Comparison of ENCODE assay signal across 23 cellular contexts in genomic region chr9:138085568-138085967, GRCh38.
A peak's percentile ranks its signal among the peaks of the same experiment; 100 is the strongest.
DNase-seq lines count a peak whose midpoint lies in the region; ATAC-seq, FAIRE-seq and TF ChIP-seq lines count a peak whose summit lies in the region.
"Had no signal": no experiment of that assay in that cellular context is flagged by ENCODE, and none has a peak within 500 bp of the region (broad histone marks: within the 10 kb centered on the region; RNA-seq: fewer than 3 reads in every experiment).

No MANE protein-coding gene starts in this region.

- no peak overlapping the region for H3K27ac ChIP-seq in HepG2 (ENCODE audit: extremely low read length, insufficient read depth, low read length)
- no peak overlapping the region for H3K27ac ChIP-seq in right lobe of liver
- no peak overlapping the region for H3K27ac ChIP-seq in K562 (ENCODE audit: extremely low read depth, low read depth, low read length)
- H3K27ac ChIP-seq in osteoblast (ENCODE audit: low read depth, low read length), result no peak overlapping the region
- H3K27ac ChIP-seq: 22Rv1; A549; BLaER1 treated with 17β-estradiol and CSF1 and Interleukin-3, amounts not matched to agents 10 nM and 100 nM; C4-2B had no signal

- H3K9me1 ChIP-seq in K562 (ENCODE audit: control insufficient read depth, insufficient read depth, low read length), result no peaks in the 10 kb centered on the region

- H3K4me3 ChIP-seq in HepG2 (replicated peaks in 1 of 3; ENCODE audit: insufficient read depth in 1 of 3, low read depth in 2 of 3, low read length in 3 of 3) (no peak overlapping the region), right lobe of liver (no peak overlapping the region), K562 (no peak overlapping the region), osteoblast (ENCODE audit: insufficient read depth, low read length) (no peak overlapping the region)
- H3K4me3 ChIP-seq: A549; BLaER1 treated with 17β-estradiol and CSF1 and Interleukin-3, amounts not matched to agents 10 nM and 100 nM; GM12878 had no signal

- no peaks in the 10 kb centered on the region for H3K4me1 ChIP-seq in HepG2 (ENCODE audit: insufficient read depth, low read length)
- H3K4me1 ChIP-seq in right lobe of liver, result no peaks in the 10 kb centered on the region
- H3K4me1 ChIP-seq in K562 (replicated peaks in 1 of 2; ENCODE audit: control insufficient read depth in 2 of 2, insufficient read depth in 2 of 2, low read length in 2 of 2), result no peaks in the 10 kb centered on the region
- H3K4me1 ChIP-seq in osteoblast (ENCODE audit: insufficient read depth, low read length), result no peaks in the 10 kb centered on the region
- H3K4me1 ChIP-seq: A549; BLaER1 treated with 17β-estradiol and CSF1 and Interleukin-3, amounts not matched to agents 10 nM and 100 nM had no signal

- no TSS peak for BruUV-seq in HepG2 (replicated peaks; lab: Mats Ljungman, UMichigan)
- BruUV-seq in K562 (replicated peaks; lab: Mats Ljungman, UMichigan), result no TSS peak

- POLR2A ChIA-PET in HepG2 (lab: Yijun Ruan, JAX), result no interaction called here
- POLR2A ChIA-PET in K562 (lab: Yijun Ruan, JAX), result no interaction called here

- ATAC-seq in HepG2 (no peak), right lobe of liver (no peak), K562 (no peak)
- ATAC-seq: A549; CD8-positive, alpha-beta T cell; GM12878 had no signal

- no peak overlapping the region for H2AFZ ChIP-seq in HepG2 (ENCODE audit: low read length)
- H2AFZ ChIP-seq in K562 (ENCODE audit: low read depth, low read length), result no peak overlapping the region
- H2AFZ ChIP-seq in osteoblast (ENCODE audit: low read length), result no peak overlapping the region

- TF ChIP-seq POLR2A in HepG2 (IDR thresholded peaks at IDR 0.05; ENCODE audit: insufficient read depth in 1 of 2, low read depth in 2 of 2, low read length in 2 of 2) (no peak), right lobe of liver (IDR thresholded peaks at IDR 0.05) (no peak), K562 (conservative IDR thresholded peaks at IDR 0.05) (no peak)

- intact Hi-C loops in HepG2 (cut with micrococcal nuclease; ENCODE audit: unreplicated experiment) (no loop called here), right lobe of liver (cut with DNase I) (loop anchor here in 1 of 2 donors (10.0 kb wide), 1 partner anchor 61 kb away; no protein-coding TSS in a partner anchor), K562 (cut with micrococcal nuclease) (no loop called here)

- in situ Hi-C loops in HepG2 (cut with HindIII; ENCODE audit: extremely low pct_ligation_motif_present, low pct_unique_long_range_greater_than_20kb) (no loop called here), K562 (cut with MboI) (no loop called here)

- no peaks in the 10 kb centered on the region for H3K79me2 ChIP-seq in HepG2 (ENCODE audit: insufficient read depth, low read length)
- no peaks in the 10 kb centered on the region for H3K79me2 ChIP-seq in K562 (ENCODE audit: control insufficient read depth, insufficient read depth, low read length)
- no peaks in the 10 kb centered on the region for H3K79me2 ChIP-seq in osteoblast (ENCODE audit: insufficient read depth, low read length)

- TF ChIP-seq CTCF in HepG2 (CRISPR knock-in tag; IDR thresholded peaks at IDR 0.05), result no peak
- TF ChIP-seq CTCF in right lobe of liver (IDR thresholded peaks at IDR 0.05), result no peak
- no peak for TF ChIP-seq CTCF in K562 (IDR thresholded peaks at IDR 0.05 in 2 of 3, conservative IDR thresholded peaks at IDR 0.05 in 1 of 3; ENCODE audit: insufficient read depth in 2 of 3, low read depth in 1 of 3, low read length in 3 of 3)
- TF ChIP-seq CTCF in osteoblast (IDR thresholded peaks at IDR 0.05; ENCODE audit: extremely low read depth, low read depth, low read length), result no peak

- H3K36me3 ChIP-seq in HepG2 (replicated peaks in 1 of 2; ENCODE audit: control insufficient read depth in 1 of 2, insufficient read depth in 2 of 2, low read length in 2 of 2) (no peaks in the 10 kb centered on the region), right lobe of liver (no peaks in the 10 kb centered on the region), K562 (ENCODE audit: control insufficient read depth, insufficient read depth, low read length) (no peaks in the 10 kb centered on the region), osteoblast (ENCODE audit: insufficient read depth, low read length) (no peaks in the 10 kb centered on the region)
- H3K36me3 ChIP-seq: BLaER1 treated with 17β-estradiol and CSF1 and Interleukin-3, amounts not matched to agents 10 nM and 100 nM had no signal

- FAIRE-seq in HepG2 (lab: Jason Lieb, UNC), result no peak
- FAIRE-seq in K562 (lab: Jason Lieb, UNC), result no peak
- FAIRE-seq: A549, GM12878, GM12892, GM18507 had no signal

- H3K9me3 ChIP-seq in HepG2 (ENCODE audit: low read length) (peaks cover 30% of the 10 kb centered on the region), right lobe of liver (peaks cover 0 to 11% (median 0%) of the 10 kb centered on the region in 4 donors), K562 (replicated peaks; ENCODE audit: control insufficient read depth, insufficient read depth, low read depth, low read length) (0 out of 2 replicates have a peak, but pooled peaks cover 1% of the 10 kb centered on the region), osteoblast (ENCODE audit: low read depth, low read length) (peaks cover 4% of the 10 kb centered on the region)

- CTCF ChIA-PET in HepG2 (lab: Yijun Ruan, JAX; ENCODE audit: low intra/inter-chr PET ratio, low total read pairs) (no interaction called here), K562 (lab: Yijun Ruan, JAX; ENCODE audit: low intra/inter-chr PET ratio) (no interaction called here)

- no peak overlapping the region for H3K9ac ChIP-seq in HepG2 (ENCODE audit: insufficient read depth, low read depth, low read length)
- no peak overlapping the region for H3K9ac ChIP-seq in K562 (ENCODE audit: insufficient read depth in 1 of 2, low read depth in 2 of 2, low read length in 2 of 2)
- H3K9ac ChIP-seq: BLaER1 treated with 17β-estradiol and CSF1 and Interleukin-3, amounts not matched to agents 10 nM and 100 nM had no signal

- DNase-seq in HepG2 (ENCODE audit: low spot score) (no peak), right lobe of liver (no peak), K562 (ENCODE audit: extremely low read depth in 1 of 4, low spot score in 3 of 4) (no peak), COLO668 (lab: John Stamatoyannopoulos, UW; ENCODE audit: unreplicated experiment) (no peak), osteoblast (ENCODE audit: insufficient read length, low spot score, missing footprints) (no peak)
- DNase-seq: AML-193; CD4-positive, alpha-beta T cell; CD8-positive, alpha-beta T cell; COR-L47; DMS 273 treated with DMSO at 0.1 percent for 48 hours; DMS153; DMS53; DMS79; DND-41; EL; GDM1 had no signal

- TF ChIP-seq EP300 in HepG2 (IDR thresholded peaks at IDR 0.05; ENCODE audit: low read depth in 2 of 2, low read length in 2 of 2) (no peak), HepG2 (CRISPR knock-in tag; IDR thresholded peaks at IDR 0.05; ENCODE audit: borderline replicate concordance) (no peak), K562 (IDR thresholded peaks at IDR 0.05; ENCODE audit: low read length) (no peak)

- TF ChIP-seq RAD21 in HepG2 (CRISPR knock-in tag; IDR thresholded peaks at IDR 0.05), result no peak
- no peak for TF ChIP-seq RAD21 in K562 (CRISPR knock-in tag; conservative IDR thresholded peaks at IDR 0.05 in 1 of 2, IDR thresholded peaks at IDR 0.05 in 1 of 2)

- H3K4me2 ChIP-seq in HepG2 (ENCODE audit: low read depth, low read length) (no peak overlapping the region), K562 (ENCODE audit: insufficient read depth, low read length) (no peak overlapping the region), osteoblast (ENCODE audit: insufficient read depth, low read length) (no peak overlapping the region)
- H3K4me2 ChIP-seq: A549; BLaER1 treated with 17β-estradiol and CSF1 and Interleukin-3, amounts not matched to agents 10 nM and 100 nM had no signal

- H3K27me3 ChIP-seq in HepG2 (ENCODE audit: control insufficient read depth in 1 of 2, insufficient read depth in 2 of 2, low read length in 2 of 2) (peaks cover 0 to 7% of the 10 kb centered on the region in 2 experiments; a peak in 1 of 5 replicates), right lobe of liver (no peaks in the 10 kb centered on the region), K562 (ENCODE audit: control insufficient read depth in 2 of 2, insufficient read depth in 2 of 2, low read length in 2 of 2) (peaks cover 0 to 5% of the 10 kb centered on the region in 2 experiments; a peak in 2 of 5 replicates), osteoblast (ENCODE audit: insufficient read depth, low read length) (no peaks in the 10 kb centered on the region)
- H3K27me3 ChIP-seq: BLaER1 treated with 17β-estradiol and CSF1 and Interleukin-3, amounts not matched to agents 10 nM and 100 nM had no signal

- no peaks in the 10 kb centered on the region for H4K20me1 ChIP-seq in HepG2 (ENCODE audit: insufficient read depth, low read length)
- H4K20me1 ChIP-seq in K562 (replicated peaks; ENCODE audit: control insufficient read depth, insufficient read depth, low read length), result no peaks in the 10 kb centered on the region
- no peaks in the 10 kb centered on the region for H4K20me1 ChIP-seq in osteoblast (ENCODE audit: insufficient read depth, low read length)
- H4K20me1 ChIP-seq: BLaER1 treated with 17β-estradiol and CSF1 and Interleukin-3, amounts not matched to agents 10 nM and 100 nM had no signal

- under 1% methylated on average over 4 of the region's 4 CpGs for WGBS in HepG2 (ENCODE audit: low lambda C conversion rate)
- WGBS in right lobe of liver (ENCODE audit: insufficient coverage, low coverage, low lambda C conversion rate, missing lambda C conversion rate), result 55% methylated on average over 3 of the region's 4 CpGs
- 0% methylated on average over 4 of the region's 4 CpGs for WGBS in K562 (ENCODE audit: insufficient coverage, low coverage, missing lambda C conversion rate)

TF ChIP-seq in HepG2, 621 proteins besides CTCF, POLR2A, EP300 and RAD21:
- no peak for TF ChIP-seq ZNF652 (CRISPR knock-in tag; IDR thresholded peaks at IDR 0.05; ENCODE audit: borderline replicate concordance, low read depth)
- TF ChIP-seq ZFP1 (CRISPR knock-in tag; IDR thresholded peaks at IDR 0.05), result peak; percentile 49; the same call in 1 of the 2 replicates

TF ChIP-seq in K562, 482 proteins besides CTCF, POLR2A, EP300 and RAD21 (continues in another document):
- no peak for TF ChIP-seq MCM2 (IDR thresholded peaks at IDR 0.05; ENCODE audit: low read depth)

Comparison
In these comparisons a context has a peak if more than half of its experiments do, and no peak if none do; other contexts are left out.
1. Of the 241 proteins assayed by ChIP-seq in both HepG2 and K562: peak only in HepG2: none; only in K562: none; in both: ZFP1; in neither: 240.